ENCODE assay signal across 8 cellular contexts in the genomic region with DNA sequence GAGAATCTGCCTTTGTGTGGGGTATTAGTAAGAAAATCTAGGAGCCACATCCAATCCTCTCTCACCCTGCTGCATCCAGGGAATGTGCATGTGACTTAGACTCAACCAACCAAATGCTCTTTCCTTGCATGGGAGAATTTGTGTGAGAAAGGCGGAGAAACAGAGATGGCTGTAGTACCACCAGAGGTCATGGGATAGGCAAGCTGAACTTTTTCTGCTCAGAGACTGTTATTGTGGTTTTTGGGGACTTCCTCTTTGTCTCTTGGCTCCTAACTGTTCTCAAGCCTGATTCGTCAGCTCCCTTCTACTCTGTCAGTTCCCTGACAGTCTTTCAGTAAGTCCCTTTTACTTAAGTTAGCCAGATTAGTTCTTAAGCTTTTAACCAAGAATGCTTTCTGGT. TPM values are rescaled to one million over a fixed set of nuclear protein-coding genes. Genes with fewer than 3 reads are reported as not detected.
DNase-seq lines count a peak whose midpoint lies in the region; ATAC-seq and TF ChIP-seq lines count a peak whose summit lies in the region.

No MANE protein-coding gene starts in this region.

- peak; percentile 39 for ATAC-seq in GM21619 (IDR thresholded peaks at IDR 0.05; ENCODE audit: unreplicated experiment)

- H3K36me3 ChIP-seq in thymus (ENCODE audit: control insufficient read depth, insufficient read depth), result no peaks in the 10 kb centered on the region

- intact Hi-C loops in dorsolateral prefrontal cortex (cut with DNase I), result loop anchor here (2.0 to 10.0 kb wide), 3 partner anchors 281 to 447 kb away; no protein-coding TSS in a partner anchor

- TF ChIP-seq POLR2A in NB4 (IDR thresholded peaks at IDR 0.05; ENCODE audit: extremely low read depth, insufficient read length), result peak; percentile 13

- peak; percentile 97 for DNase-seq in NB4 (ENCODE audit: low read depth)
- peak; percentile 33 for DNase-seq in choroid plexus epithelial cell (ENCODE audit: low read depth)
- DNase-seq in stimulated activated CD4-positive, alpha-beta T cell treated with anti-CD3 and anti-CD28 coated beads, Interleukin-4, amount 100 ng/mL, for 1 hour, result no peak
- no peak for DNase-seq in NCI-H2081 treated with DMSO at 0.1 percent for 48 hours (lab: John Stamatoyannopoulos, UW)
- DNase-seq in dorsolateral prefrontal cortex, result no peak

- no peaks in the 10 kb centered on the region for H3K27me3 ChIP-seq in thymus (ENCODE audit: control insufficient read depth, insufficient read depth)
- H3K27me3 ChIP-seq in dorsolateral prefrontal cortex, result no peaks in the 10 kb centered on the region

- whole genome bisulfite sequencing in thymus, result 10% methylated on average over 2 of the region's 2 CpGs

- H3K9me3 ChIP-seq in thymus (ENCODE audit: control insufficient read depth), result no peaks in the 10 kb centered on the region

- peaks cover 23% of the 10 kb centered on the region for H3K4me1 ChIP-seq in thymus (ENCODE audit: control insufficient read depth, insufficient read depth, low read length)

- TF ChIP-seq CTCF in GM12872 (IDR thresholded peaks at IDR 0.05; ENCODE audit: insufficient read depth, low read depth, low read length) (0 out of 3 replicates have a peak, but pooled peaks have one; percentile 2), NB4 (IDR thresholded peaks at IDR 0.05; ENCODE audit: low read depth, low read length) (peak; percentile 19), choroid plexus epithelial cell (conservative IDR thresholded peaks at IDR 0.05; ENCODE audit: low read depth, low read length) (no peak), dorsolateral prefrontal cortex (IDR thresholded peaks at IDR 0.05 in 54 of 56, conservative IDR thresholded peaks at IDR 0.05 in 2 of 56; ENCODE audit: low read depth in 1 of 56, partially characterized antibody in 56 of 56) (no peak)

- H3K4me3 ChIP-seq in NB4 (ENCODE audit: low read depth, low read length), result peak overlapping the region; percentile 47
- H3K4me3 ChIP-seq in choroid plexus epithelial cell (ENCODE audit: low read depth, low read length), result no peak overlapping the region
- peak overlapping the region; percentile 14 for H3K4me3 ChIP-seq in thymus (ENCODE audit: low read length)
- no peak overlapping the region for H3K4me3 ChIP-seq in dorsolateral prefrontal cortex

- H3K27ac ChIP-seq in thymus (ENCODE audit: low read depth) (peak overlapping the region; percentile 97), dorsolateral prefrontal cortex (peak overlapping the region in 16 of 59 donors; percentile 8 to 69 (median 30))

RNA-seq across cellular contexts. Expression of a gene that starts 2.6 kb away (rescaled TPM):
- polyA plus RNA-seq in thymus, result 8.4 TPM
- total RNA-seq in dorsolateral prefrontal cortex, result 10 to 100 TPM in 8 of 120 experiments, 1 to 10 TPM in 112; 3.6 to 14.0 (median 7.1) TPM

RNA-seq across cellular contexts. Expression of a gene that starts 55.8 kb away (rescaled TPM):
- polyA plus RNA-seq in thymus, result 22.4 TPM
- 10 to 100 TPM; 13.8 to 34.6 (median 19.4) TPM for total RNA-seq in dorsolateral prefrontal cortex

RNA-seq across cellular contexts. Expression of a gene that starts 59.7 kb away (rescaled TPM):
- 4.9 TPM for polyA plus RNA-seq in thymus
- 10 to 100 TPM in 7 of 120 experiments, 1 to 10 TPM in 112, under 1 TPM in 1; 0.71 to 14.1 (median 4.9) TPM for total RNA-seq in dorsolateral prefrontal cortex

Comparison
In these comparisons a context has a peak if more than half of its experiments do, and no peak if none do; other contexts are left out.
1. CTCF ChIP-seq: peak in GM12872 (single experiment) and NB4 (single experiment); none in choroid plexus epithelial cell (single experiment) and dorsolateral prefrontal cortex (0 of 56).
2. DNase-seq: peak in NB4 (single experiment) and choroid plexus epithelial cell (single experiment); none in stimulated activated CD4-positive, alpha-beta T cell treated with anti-CD3 and anti-CD28 coated beads, Interleukin-4, amount 100 ng/mL, for 1 hour (single experiment), NCI-H2081 treated with DMSO at 0.1 percent for 48 hours (single experiment) and dorsolateral prefrontal cortex (0 of 10).
3. H3K4me3 ChIP-seq: peak in NB4 (single experiment) and thymus (single experiment); none in choroid plexus epithelial cell (single experiment) and dorsolateral prefrontal cortex (0 of 59).